9 cellular contexts compared by ENCODE assay signal in genomic region chr4:136650541-136651277, GRCh38.
DNase-seq lines count a peak whose midpoint lies in the region; ATAC-seq and TF ChIP-seq lines count a peak whose summit lies in the region.
"Had no signal": no experiment of that assay in that cellular context is flagged by ENCODE, and none has a peak within 500 bp of the region (broad histone marks: within the 10 kb centered on the region; RNA-seq: fewer than 3 reads in every experiment).

No MANE protein-coding gene starts in this region.

- H3K9me2 ChIP-seq in GM23248 (ENCODE audit: insufficient read depth), result no peaks in the 10 kb centered on the region

- no peak overlapping the region for H3K27ac ChIP-seq in OCI-LY3 (ENCODE audit: low read length)
- no peak overlapping the region for H3K27ac ChIP-seq in GM23248
- H3K27ac ChIP-seq in right atrium auricular region, result no peak overlapping the region

- H3K4me1 ChIP-seq in OCI-LY3 (ENCODE audit: low read length) (peaks cover 20% of the 10 kb centered on the region), GM23248 (ENCODE audit: insufficient read depth) (no peaks in the 10 kb centered on the region), right atrium auricular region (no peaks in the 10 kb centered on the region)

- H3K4me3 ChIP-seq in OCI-LY3 (ENCODE audit: low read length) (no peak overlapping the region), GM23248 (no peak overlapping the region), H7 (ENCODE audit: insufficient read depth, low read depth, low read length) (no peak overlapping the region), right atrium auricular region (no peak overlapping the region)

- H3K36me3 ChIP-seq in OCI-LY3 (replicated peaks; ENCODE audit: low read depth, low read length) (no peaks in the 10 kb centered on the region), GM23248 (ENCODE audit: low read depth) (no peaks in the 10 kb centered on the region), H7 (replicated peaks; ENCODE audit: control insufficient read depth, insufficient read depth, low read length) (no peaks in the 10 kb centered on the region), right atrium auricular region (no peaks in the 10 kb centered on the region)

- H3K4me2 ChIP-seq in OCI-LY3 (ENCODE audit: low read length) (peak overlapping the region; percentile 25; the same call in 1 of the 2 replicates), GM23248 (ENCODE audit: unreplicated experiment) (no peak overlapping the region)

- no peak overlapping the region for H3K9ac ChIP-seq in OCI-LY3 (ENCODE audit: low read length)
- no peak overlapping the region for H3K9ac ChIP-seq in GM23248

- ATAC-seq in GM18870 (IDR thresholded peaks at IDR 0.05; ENCODE audit: unreplicated experiment) (peak; percentile 86), HG03378 (IDR thresholded peaks at IDR 0.05; ENCODE audit: unreplicated experiment) (peak; percentile 62), left lobe of liver (peak; percentile 46)
- ATAC-seq: activated T-helper 17 cell treated with anti-CD3 and anti-CD28 coated beads, Interleukin-2, amount 50 U/mL, for 72 hours had no signal

- TF ChIP-seq CTCF in OCI-LY3 (IDR thresholded peaks at IDR 0.05; ENCODE audit: low read depth, low read length), result no peak
- TF ChIP-seq CTCF in right atrium auricular region (IDR thresholded peaks at IDR 0.05), result no peak

- no peaks in the 10 kb centered on the region for H3F3A ChIP-seq in GM23248 (ENCODE audit: insufficient read depth)

- H3K27me3 ChIP-seq in OCI-LY3 (ENCODE audit: low read depth, low read length) (no peaks in the 10 kb centered on the region), GM23248 (replicated peaks; ENCODE audit: insufficient read depth) (no peaks in the 10 kb centered on the region), H7 (ENCODE audit: control insufficient read depth, insufficient read depth, low read length) (no peaks in the 10 kb centered on the region), right atrium auricular region (no peaks in the 10 kb centered on the region)

- in situ Hi-C loops in GM23248 (cut with MboI), result no loop called here

- DNase-seq in left lobe of liver (ENCODE audit: low spot score) (no peak), GM23248 (no peak), H7 (no peak), right atrium auricular region (ENCODE audit: low spot score) (no peak)
- DNase-seq in activated CD8-positive, alpha-beta memory T cell treated with anti-CD3 and anti-CD28 coated beads, Interleukin-2, amount 50 U/mL, for 4 hours, result no peak

- H4K20me1 ChIP-seq in OCI-LY3 (ENCODE audit: insufficient read depth, low read length) (no peaks in the 10 kb centered on the region), GM23248 (ENCODE audit: insufficient read depth) (no peaks in the 10 kb centered on the region)

- H3K9me3 ChIP-seq in OCI-LY3 (ENCODE audit: insufficient read depth, low read length) (no peaks in the 10 kb centered on the region), GM23248 (ENCODE audit: low read depth) (no peaks in the 10 kb centered on the region), right atrium auricular region (no peaks in the 10 kb centered on the region)

- WGBS in GM23248 (ENCODE audit: low coverage in 1 of 2, low lambda C conversion rate in 2 of 2, missing lambda C conversion rate in 2 of 2), 2 experiments, result 15 to 22% methylated on average over 5 of the region's 5 CpGs

- H2AFZ ChIP-seq in OCI-LY3 (ENCODE audit: low read depth, low read length) (0 out of 2 replicates have a peak overlapping the region, but pooled peaks have one; percentile 26), GM23248 (no peak overlapping the region)

- H3K79me2 ChIP-seq in OCI-LY3 (ENCODE audit: low read length) (no peaks in the 10 kb centered on the region), GM23248 (ENCODE audit: insufficient read depth) (no peaks in the 10 kb centered on the region)
